In the genomic region with DNA sequence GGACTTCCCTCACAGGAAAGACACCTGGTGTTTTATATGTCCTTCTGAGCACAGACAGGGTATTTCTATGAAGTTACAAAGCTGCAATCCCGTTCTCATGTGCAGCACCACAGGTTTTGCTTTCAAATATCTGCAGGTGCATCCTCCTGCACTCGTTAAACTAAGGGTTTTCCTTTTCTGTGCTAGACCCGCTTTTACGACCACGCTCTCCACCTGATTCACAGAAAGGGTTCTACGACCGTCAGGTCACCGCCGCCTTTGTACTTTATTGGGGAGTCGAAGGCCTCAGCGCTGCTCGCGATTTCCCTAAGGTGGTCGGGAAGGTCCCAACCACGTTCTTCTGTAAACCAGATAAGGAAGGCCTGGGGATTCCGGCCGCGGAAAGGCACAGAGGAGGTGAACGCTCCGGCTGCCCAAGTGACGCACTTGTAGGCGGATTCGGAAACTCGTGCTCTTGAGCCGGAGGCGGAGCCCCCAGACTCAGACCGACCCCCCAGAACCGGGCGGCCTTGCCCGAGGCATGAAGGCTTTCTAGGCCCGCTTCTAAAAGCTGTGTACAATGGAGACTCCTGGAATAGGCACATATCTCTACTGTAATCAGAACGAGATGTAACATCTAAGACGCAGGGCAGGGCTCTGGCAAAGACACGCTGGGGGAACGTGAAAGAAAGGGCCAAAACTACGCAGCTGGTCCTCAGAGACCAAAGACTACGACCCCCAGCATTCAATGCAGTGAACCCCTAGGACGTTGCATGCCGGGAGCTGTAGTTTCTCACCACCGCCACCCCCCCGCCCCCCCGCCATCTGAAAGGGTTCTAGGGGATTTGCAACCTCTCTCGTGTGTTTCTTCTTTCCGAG, we compare ENCODE assay signal across 8 cellular contexts. TPM values are rescaled to one million over a fixed set of nuclear protein-coding genes. Genes with fewer than 3 reads are reported as not detected.
DNase-seq lines count a peak whose midpoint lies in the region; ATAC-seq and TF ChIP-seq lines count a peak whose summit lies in the region.

No MANE protein-coding gene starts in this region.

- intact Hi-C loops in CD8-positive, alpha-beta T cell (cut with DNase I, micrococcal nuclease) = loop anchor here (1.0 to 10.0 kb wide), 5 partner anchors 26 to 1176 kb away; partner anchors contain the start of genes NFYB (in 1 of the 2), NT5DC3 (in 1 of the 2) and WASHC4 (in 1 of the 2)

- ATAC-seq in CD8-positive, alpha-beta T cell = peak; percentile 50
- ATAC-seq in GM21515 (IDR thresholded peaks at IDR 0.05; ENCODE audit: unreplicated experiment) = peak; percentile 30

- peaks cover 41% of the 10 kb centered on the region for H3K4me1 ChIP-seq in CD8-positive, alpha-beta T cell (ENCODE audit: insufficient read depth, low read length)
- peaks cover 41% of the 10 kb centered on the region for H3K4me1 ChIP-seq in mononuclear cell (ENCODE audit: insufficient read depth, low read length)

- H3K4me3 Mint-ChIP-seq in CD8-positive, alpha-beta T cell = peak overlapping the region; percentile 83

- peaks cover 60% of the 10 kb centered on the region for H3K4me1 Mint-ChIP-seq in CD8-positive, alpha-beta T cell (ENCODE audit: low read depth)

- peaks cover 6% of the 10 kb centered on the region for H3K36me3 ChIP-seq in CD8-positive, alpha-beta T cell (ENCODE audit: insufficient read depth, low read length)

- H3K4me3 ChIP-seq in CD8-positive, alpha-beta T cell (ENCODE audit: low read depth, low read length) = peak overlapping the region; percentile 57
- peak overlapping the region; percentile 79 for H3K4me3 ChIP-seq in Jurkat, Clone E6-1 (ENCODE audit: low read length)
- H3K4me3 ChIP-seq in epithelial cell of proximal tubule (ENCODE audit: low read depth, low read length) (peak overlapping the region; percentile 66), mononuclear cell (ENCODE audit: low read length) (peak overlapping the region; percentile 73)

- H3K27me3 ChIP-seq in CD8-positive, alpha-beta T cell (ENCODE audit: insufficient read depth, low read length) = no peaks in the 10 kb centered on the region
- H3K27me3 ChIP-seq in mononuclear cell (ENCODE audit: insufficient read depth, low read length) = no peaks in the 10 kb centered on the region

- DNase-seq in CD8-positive, alpha-beta T cell = peak; percentile 70 to 90 (median 77)
- peak; percentile 91 for DNase-seq in Jurkat, Clone E6-1 (ENCODE audit: low read depth, low spot score)
- DNase-seq in OCI-M2 (lab: John Stamatoyannopoulos, UW; ENCODE audit: unreplicated experiment) (peak; percentile 90), epithelial cell of proximal tubule (ENCODE audit: low read depth) (peak; percentile 56)
- DNase-seq in activated T-cell treated with anti-CD3 and anti-CD28 coated beads, Interleukin-2, amount 50 U/mL, for 1 hour = peak; percentile 84
- DNase-seq in stimulated activated CD8-positive, alpha-beta memory T cell treated with anti-CD3 and anti-CD28 coated beads, Interleukin-15, amount 100 ng/mL, for 48 hours (ENCODE audit: low read depth in 2 of 2) = peak; percentile 73 to 76

- CTCF ChIA-PET in CD8-positive, alpha-beta T cell (lab: Charles Lee) = interaction anchor here (0.9 to 2.1 kb wide), 13 partner anchors 14 to 180 kb away, joined by 3 to 8 read pairs (median 4); partner anchors contain the start of gene TDG

- peak overlapping the region; percentile 97 for H3K27ac Mint-ChIP-seq in CD8-positive, alpha-beta T cell

- H3K27me3 Mint-ChIP-seq in CD8-positive, alpha-beta T cell (ENCODE audit: low read depth) = no peaks in the 10 kb centered on the region

- H3K27ac ChIP-seq in CD8-positive, alpha-beta T cell (ENCODE audit: low read depth, low read length) = peak overlapping the region; percentile 96

- H3K9me3 ChIP-seq in CD8-positive, alpha-beta T cell (ENCODE audit: low read length) = no peaks in the 10 kb centered on the region
- H3K9me3 ChIP-seq in mononuclear cell (ENCODE audit: low read depth, low read length) = no peaks in the 10 kb centered on the region

- no peak for TF ChIP-seq CTCF in CD8-positive, alpha-beta T cell (IDR thresholded peaks at IDR 0.05)
- no peak for TF ChIP-seq CTCF in epithelial cell of proximal tubule (conservative IDR thresholded peaks at IDR 0.05; ENCODE audit: low read depth, low read length)

- H3K9me3 Mint-ChIP-seq in CD8-positive, alpha-beta T cell = no peaks in the 10 kb centered on the region

- POLR2A ChIA-PET in CD8-positive, alpha-beta T cell (lab: Charles Lee) = interaction anchor here (0.7 to 7.2 kb wide), 28 partner anchors 9 to 1178 kb away, joined by 3 to 122 read pairs (median 6); partner anchors contain the start of genes EID3, HCFC2, NFYB and NT5DC3

- peaks cover 45% of the 10 kb centered on the region for H3K36me3 Mint-ChIP-seq in CD8-positive, alpha-beta T cell

RNA-seq across cellular contexts. Expression of gene HSP90B1, which starts 0.9 kb away (rescaled TPM):
- total RNA-seq in CD8-positive, alpha-beta T cell = 100 to 1,000 TPM; 173 to 179 TPM
- polyA plus RNA-seq in Jurkat, Clone E6-1 (2012; ENCODE audit: insufficient read depth, insufficient read length) = 277 TPM
- total RNA-seq in epithelial cell of proximal tubule = 472 and 606 TPM in 2 replicates
- 412 TPM for total RNA-seq in mononuclear cell

RNA-seq across cellular contexts. Expression of gene TDG, which starts 36.4 kb away (rescaled TPM):
- 10 to 100 TPM; 30.5 to 36.8 TPM for total RNA-seq in CD8-positive, alpha-beta T cell
- 62.0 TPM for polyA plus RNA-seq in Jurkat, Clone E6-1 (2012; ENCODE audit: insufficient read depth, insufficient read length)
- total RNA-seq in epithelial cell of proximal tubule (18.9 and 29.4 TPM in 2 replicates), mononuclear cell (44.9 TPM)

Comparison
In these comparisons a context has a peak if more than half of its experiments do, and no peak if none do; other contexts are left out.
1. Peak in every context shown above with its lines: DNase-seq, ATAC-seq, H3K4me3 ChIP-seq and H3K27ac ChIP-seq.